26 cellular contexts compared by ENCODE assay signal in genomic region chr3:171108066-171108465, GRCh38.
DNase-seq lines count a peak whose midpoint lies in the region; ATAC-seq and TF ChIP-seq lines count a peak whose summit lies in the region.
"Had no signal": no experiment of that assay in that cellular context is flagged by ENCODE, and none has a peak within 500 bp of the region (broad histone marks: within the 10 kb centered on the region; RNA-seq: fewer than 3 reads in every experiment).

No MANE protein-coding gene starts in this region.

- no peaks in the 10 kb centered on the region for H3K9me2 ChIP-seq in SK-N-SH
- no peaks in the 10 kb centered on the region for H3K9me2 ChIP-seq in PC-9 (ENCODE audit: insufficient read depth)

- POLR2A ChIA-PET in SK-N-SH (lab: Yijun Ruan, JAX) (no interaction called here), PC-9 (lab: Charles Lee; ENCODE audit: unreplicated experiment) (no interaction called here)

- BruUV-seq in PC-9 (replicated peaks; lab: Mats Ljungman, UMichigan): no TSS peak

- no peak overlapping the region for H3K4me3 ChIP-seq in SK-N-SH (ENCODE audit: low read depth in 2 of 2, low read length in 1 of 2)
- no peak overlapping the region for H3K4me3 ChIP-seq in mesendoderm (ENCODE audit: low read length)
- no peak overlapping the region for H3K4me3 ChIP-seq in PC-9
- H3K4me3 ChIP-seq: BLaER1 treated with 17β-estradiol and CSF1 and Interleukin-3, amounts not matched to agents 10 nM and 100 nM; lung; tibial artery had no signal

- no peaks in the 10 kb centered on the region for H3K4me1 Mint-ChIP-seq in endothelial cell (ENCODE audit: unreplicated experiment)
- no peaks in the 10 kb centered on the region for H3K4me1 Mint-ChIP-seq in activated T-cell treated with anti-CD3 and anti-CD28 coated beads, Interleukin-2, amount 50 U/mL, for 4 hours (ENCODE audit: low read depth)

- no peak overlapping the region for H3K18ac ChIP-seq in mesendoderm (ENCODE audit: low read length)

- intact Hi-C loops in PC-9 (cut with micrococcal nuclease; ENCODE audit: unreplicated experiment): no loop called here

- peaks cover 25% of the 10 kb centered on the region for H3K36me3 Mint-ChIP-seq in endothelial cell (ENCODE audit: low read depth, unreplicated experiment)
- peaks cover 48% of the 10 kb centered on the region for H3K36me3 Mint-ChIP-seq in activated T-cell treated with anti-CD3 and anti-CD28 coated beads, Interleukin-2, amount 50 U/mL, for 4 hours (ENCODE audit: insufficient read depth)

- H3K36me3 ChIP-seq in SK-N-SH (replicated peaks in 1 of 2; ENCODE audit: control insufficient read depth in 1 of 2, insufficient read depth in 2 of 2, low read length in 1 of 2) (peaks cover 24 to 45% of the 10 kb centered on the region in 2 experiments), mesendoderm (ENCODE audit: control insufficient read depth, insufficient read depth, low read length) (no peaks in the 10 kb centered on the region), PC-9 (ENCODE audit: low read depth) (peaks cover 20% of the 10 kb centered on the region; the same call in 1 of the 2 replicates)

- H3K9me3 ChIP-seq in SK-N-SH (no peaks in the 10 kb centered on the region), PC-9 (ENCODE audit: insufficient read depth, low read depth) (no peaks in the 10 kb centered on the region)
- H3K9me3 ChIP-seq: BLaER1 treated with 17β-estradiol and CSF1 and Interleukin-3, amounts not matched to agents 10 nM and 100 nM; tibial artery had no signal

- H3K27me3 Mint-ChIP-seq in endothelial cell (ENCODE audit: unreplicated experiment): no peaks in the 10 kb centered on the region
- no peaks in the 10 kb centered on the region for H3K27me3 Mint-ChIP-seq in activated T-cell treated with anti-CD3 and anti-CD28 coated beads, Interleukin-2, amount 50 U/mL, for 4 hours (ENCODE audit: low read depth)
- H3K27me3 Mint-ChIP-seq: activated CD8-positive, alpha-beta T cell treated with anti-CD3 and anti-CD28 coated beads for 36 hours; stimulated activated naive CD8-positive, alpha-beta T cell treated with anti-CD3 and anti-CD28 coated beads, Interleukin-15, Interleukin-2, amounts not matched to agents 100 ng/mL and 50 ng/mL, for 24 hours had no signal

- no peak overlapping the region for H3K23ac ChIP-seq in mesendoderm (ENCODE audit: low read length)

- no peak overlapping the region for H3K56ac ChIP-seq in mesendoderm (ENCODE audit: low read length)

- no peak overlapping the region for H2BK120ac ChIP-seq in mesendoderm (ENCODE audit: low read depth, low read length)

- no peak overlapping the region for H2AK5ac ChIP-seq in mesendoderm (ENCODE audit: low read length)

- H2BK5ac ChIP-seq in mesendoderm (ENCODE audit: low read length): no peak overlapping the region

- peak overlapping the region; percentile 38 for H3K4me3 Mint-ChIP-seq in endothelial cell (ENCODE audit: unreplicated experiment)
- no peak overlapping the region for H3K4me3 Mint-ChIP-seq in activated T-cell treated with anti-CD3 and anti-CD28 coated beads, Interleukin-2, amount 50 U/mL, for 4 hours
- H3K4me3 Mint-ChIP-seq: activated CD8-positive, alpha-beta T cell treated with anti-CD3 and anti-CD28 coated beads for 36 hours; HFFc6; stimulated activated naive CD8-positive, alpha-beta T cell treated with anti-CD3 and anti-CD28 coated beads, Interleukin-15, Interleukin-2, amounts not matched to agents 100 ng/mL and 50 ng/mL, for 24 hours had no signal

- H3K27ac ChIP-seq in SK-N-SH (ENCODE audit: low read depth in 2 of 2, low read length in 1 of 2) (no peak overlapping the region), mesendoderm (ENCODE audit: low read depth, low read length) (no peak overlapping the region), PC-9 (no peak overlapping the region)
- H3K27ac ChIP-seq: 22Rv1; BLaER1 treated with 17β-estradiol and CSF1 and Interleukin-3, amounts not matched to agents 10 nM and 100 nM; brain microvascular endothelial cell; HL-60; tibial artery had no signal

- H3K27me3 ChIP-seq in SK-N-SH (ENCODE audit: insufficient read depth) (no peaks in the 10 kb centered on the region), mesendoderm (ENCODE audit: insufficient read depth, low read length, poor library complexity) (no peaks in the 10 kb centered on the region), PC-9 (ENCODE audit: insufficient read depth, low read depth) (no peaks in the 10 kb centered on the region)
- H3K27me3 ChIP-seq: BLaER1 treated with 17β-estradiol and CSF1 and Interleukin-3, amounts not matched to agents 10 nM and 100 nM; brain microvascular endothelial cell; tibial artery had no signal

- TF ChIP-seq CTCF in SK-N-SH (IDR thresholded peaks at IDR 0.05) (no peak), endothelial cell (IDR thresholded peaks at IDR 0.05; ENCODE audit: unreplicated experiment) (no peak), PC-9 (conservative IDR thresholded peaks at IDR 0.05) (no peak)

- TF ChIP-seq RAD21 in SK-N-SH (IDR thresholded peaks at IDR 0.05; ENCODE audit: low read length): no peak

- H3F3A ChIP-seq in SK-N-SH (replicated peaks; ENCODE audit: insufficient read depth) (peaks cover 6% of the 10 kb centered on the region), PC-9 (ENCODE audit: insufficient read depth, low read depth) (no peaks in the 10 kb centered on the region)

- WGBS in SK-N-SH (ENCODE audit: low lambda C conversion rate): 84% methylated on average over 3 of the region's 4 CpGs
- WGBS in mesendoderm (ENCODE audit: extremely low coverage, insufficient coverage, low lambda C conversion rate): no CpG with 5 or more reads among the region's 4 CpGs

- H3K27ac Mint-ChIP-seq in endothelial cell (ENCODE audit: unreplicated experiment): no peak overlapping the region
- H3K27ac Mint-ChIP-seq: activated CD8-positive, alpha-beta T cell treated with anti-CD3 and anti-CD28 coated beads for 36 hours; HFFc6; stimulated activated naive CD8-positive, alpha-beta T cell treated with anti-CD3 and anti-CD28 coated beads, Interleukin-15, Interleukin-2, amounts not matched to agents 100 ng/mL and 50 ng/mL, for 24 hours had no signal

- H3K4ac ChIP-seq in mesendoderm (ENCODE audit: low read depth, low read length): no peak overlapping the region

- H2AFZ ChIP-seq in SK-N-SH (ENCODE audit: low read depth): no peak overlapping the region
- H2AFZ ChIP-seq in PC-9: no peak overlapping the region

- H4K5ac ChIP-seq in mesendoderm (ENCODE audit: low read length): no peak overlapping the region

- no peak overlapping the region for H3K4me2 ChIP-seq in SK-N-SH
- H3K4me2 ChIP-seq in mesendoderm (ENCODE audit: low read length): no peak overlapping the region
- H3K4me2 ChIP-seq in PC-9: no peak overlapping the region

- H4K20me1 ChIP-seq in SK-N-SH (ENCODE audit: insufficient read depth) (no peaks in the 10 kb centered on the region), PC-9 (ENCODE audit: insufficient read depth) (no peaks in the 10 kb centered on the region)
- H4K20me1 ChIP-seq: BLaER1 treated with 17β-estradiol and CSF1 and Interleukin-3, amounts not matched to agents 10 nM and 100 nM had no signal

- H3K9ac ChIP-seq in SK-N-SH (no peak overlapping the region), mesendoderm (ENCODE audit: low read length) (no peak overlapping the region)
- H3K9ac ChIP-seq: BLaER1 treated with 17β-estradiol and CSF1 and Interleukin-3, amounts not matched to agents 10 nM and 100 nM had no signal

- H3K4me1 ChIP-seq in SK-N-SH (ENCODE audit: control insufficient read depth in 1 of 2, insufficient read depth in 2 of 2, low read depth in 1 of 2, low read length in 1 of 2) (no peaks in the 10 kb centered on the region), mesendoderm (ENCODE audit: control insufficient read depth, low read depth, low read length) (no peaks in the 10 kb centered on the region), PC-9 (replicated peaks; ENCODE audit: insufficient read depth) (no peaks in the 10 kb centered on the region)
- H3K4me1 ChIP-seq: tibial artery had no signal

- ATAC-seq in SK-N-SH treated with all-trans-retinoic acid at 6 μM for 48 hours (no peak), HG02938 (IDR thresholded peaks at IDR 0.05; ENCODE audit: unreplicated experiment) (no peak)
- ATAC-seq in activated T-cell treated with anti-CD3 and anti-CD28 coated beads, Interleukin-2, amount 50 U/mL, for 4 hours: no peak
- ATAC-seq: activated CD8-positive, alpha-beta T cell treated with anti-CD3 and anti-CD28 coated beads for 36 hours had no signal

- H3K79me1 ChIP-seq in mesendoderm (ENCODE audit: low read length): no peaks in the 10 kb centered on the region

- no peak overlapping the region for H4K8ac ChIP-seq in mesendoderm (ENCODE audit: low read depth, low read length)

- no peak overlapping the region for H2BK15ac ChIP-seq in mesendoderm (replicated peaks; ENCODE audit: low read depth)

- H3K9me3 Mint-ChIP-seq in endothelial cell (ENCODE audit: unreplicated experiment): no peaks in the 10 kb centered on the region
- no peaks in the 10 kb centered on the region for H3K9me3 Mint-ChIP-seq in activated T-cell treated with anti-CD3 and anti-CD28 coated beads, Interleukin-2, amount 50 U/mL, for 4 hours
- H3K9me3 Mint-ChIP-seq: activated CD8-positive, alpha-beta T cell treated with anti-CD3 and anti-CD28 coated beads for 36 hours; HFFc6; stimulated activated naive CD8-positive, alpha-beta T cell treated with anti-CD3 and anti-CD28 coated beads, Interleukin-15, Interleukin-2, amounts not matched to agents 100 ng/mL and 50 ng/mL, for 24 hours had no signal

- DNase-seq in SK-N-SH (no peak), RKO (ENCODE audit: low spot score) (peak; percentile 41), endothelial cell (ENCODE audit: low spot score) (no peak), mesendoderm (no peak), PC-9 (no peak)
- no peak for DNase-seq in activated T-cell treated with anti-CD3 and anti-CD28 coated beads, Interleukin-2, amount 50 U/mL, for 4 hours
- DNase-seq: activated CD8-positive, alpha-beta T cell treated with anti-CD3 and anti-CD28 coated beads for 36 hours; activated naive CD4-positive, alpha-beta T cell treated with anti-CD3 and anti-CD28 coated beads, Interleukin-2, amount 50 U/mL, for 16 hours; activated T-cell treated with anti-CD3 and anti-CD28 coated beads, Interleukin-2, amount 50 U/mL, for 1 hour; brain microvascular endothelial cell; cortex of kidney; foreskin melanocyte; HFFc6; hippocampal formation; MV-4-11; NCI-H1694 treated with DMSO at 0.1 percent for 48 hours; NCI-H774; stimulated activated CD4-positive, alpha-beta T cell treated with anti-CD3 and anti-CD28 coated beads, Interleukin-4, amount 100 ng/mL, for 1 hour; tibial artery had no signal

- no peaks in the 10 kb centered on the region for H3K79me2 ChIP-seq in SK-N-SH (ENCODE audit: insufficient read depth)
- H3K79me2 ChIP-seq in mesendoderm (ENCODE audit: control insufficient read depth, insufficient read depth, low read length): no peaks in the 10 kb centered on the region
- H3K79me2 ChIP-seq in PC-9 (ENCODE audit: low read depth): no peaks in the 10 kb centered on the region

- TF ChIP-seq EP300 in SK-N-SH (IDR thresholded peaks at IDR 0.05; ENCODE audit: borderline replicate concordance in 1 of 2, low read depth in 1 of 2, low read length in 1 of 2): no peak

- CTCF ChIA-PET in SK-N-SH (lab: Yijun Ruan, JAX) (no interaction called here), PC-9 (lab: Charles Lee) (interaction anchor here (0.6 kb wide), 1 partner anchor 742 kb away, joined by 3 read pairs; no protein-coding TSS in a partner anchor)

TF ChIP-seq in SK-N-SH, 30 proteins besides CTCF, POLR2A, EP300 and RAD21 (continues in another document):
- TF ChIP-seq GABPA (IDR thresholded peaks at IDR 0.05; ENCODE audit: low read depth): no peak

TF ChIP-seq in SK-N-SH treated with all-trans-retinoic acid at 6 μM for 48 hours, 23 proteins besides CTCF, POLR2A, EP300 and RAD21 (continues in another document):
- no peak for TF ChIP-seq PPARA (CRISPR knock-in tag; IDR thresholded peaks at IDR 0.05; ENCODE audit: borderline replicate concordance)
